15 cellular contexts compared by ENCODE assay signal in the genomic region with DNA sequence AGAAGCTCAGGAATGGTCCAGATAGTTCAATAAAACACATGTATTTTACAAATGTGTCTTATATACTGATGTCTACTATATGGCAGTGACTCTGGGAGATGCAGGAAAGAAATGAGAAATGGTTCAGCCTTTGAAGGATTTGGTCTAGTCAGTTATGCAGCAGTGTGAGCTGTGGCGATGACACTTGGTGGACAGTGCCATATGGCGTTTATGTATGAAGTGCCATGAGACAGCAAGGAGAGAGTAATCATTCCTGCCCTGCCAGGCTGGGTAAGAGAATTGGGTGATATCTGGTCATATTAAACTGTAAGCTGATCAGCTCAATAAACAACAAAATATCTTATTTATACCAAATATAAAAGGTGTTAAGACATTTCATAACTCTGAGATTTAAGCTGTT. TPM values are rescaled to one million over a fixed set of nuclear protein-coding genes. Genes with fewer than 3 reads are reported as not detected.
A peak's percentile ranks its signal among the peaks of the same experiment; 100 is the strongest.
DNase-seq lines count a peak whose midpoint lies in the region; ATAC-seq lines count a peak whose summit lies in the region.
"Had no signal": no experiment of that assay in that cellular context is flagged by ENCODE, and none has a peak within 500 bp of the region (broad histone marks: within the 10 kb centered on the region; RNA-seq: fewer than 3 reads in every experiment).

No MANE protein-coding gene starts in this region.

- DNase-seq in DMS 273 (lab: John Stamatoyannopoulos, UW; ENCODE audit: unreplicated experiment): peak; percentile 30
- DNase-seq in DMS 273 treated with DMSO at 0.1 percent for 48 hours (lab: John Stamatoyannopoulos, UW): no peak
- peak; percentile 38 for DNase-seq in NCI-H82 (lab: John Stamatoyannopoulos, UW)
- DNase-seq in NCI-H82 treated with DMSO at 0.1 percent for 48 hours (lab: John Stamatoyannopoulos, UW; ENCODE audit: unreplicated experiment): no peak
- peak; percentile 68 to 90 for DNase-seq in NCI-H524 (lab: John Stamatoyannopoulos, UW)
- peak; percentile 55 for DNase-seq in cerebellum (ENCODE audit: low spot score)
- DNase-seq in activated T-cell treated with anti-CD3 and anti-CD28 coated beads for 4 hours: no peak
- DNase-seq: Caco-2; CD4-positive, CD25-positive, alpha-beta regulatory T cell; CD8-positive, alpha-beta T cell; DMS53; DMS79 treated with DMSO at 0.1 percent for 48 hours; HFFc6 had no signal

- ATAC-seq in GM21825 (IDR thresholded peaks at IDR 0.05; ENCODE audit: unreplicated experiment): no peak
- ATAC-seq: CD8-positive, alpha-beta T cell; GM23338 had no signal

RNA-seq across cellular contexts. Expression of gene ANP32A, which starts 47.6 kb away (rescaled TPM):
- total RNA-seq in cerebellum: 82.8 TPM

Comparison
In these comparisons a context has a peak if more than half of its experiments do, and no peak if none do; other contexts are left out.
1. DNase-seq: peak in DMS 273 (single experiment), NCI-H82 (single experiment), NCI-H524 (2 of 2) and cerebellum (single experiment); none in DMS 273 treated with DMSO at 0.1 percent for 48 hours (single experiment), NCI-H82 treated with DMSO at 0.1 percent for 48 hours (single experiment) and activated T-cell treated with anti-CD3 and anti-CD28 coated beads for 4 hours (single experiment).